Comparison of ENCODE assay signal across 19 cellular contexts in the genomic region with DNA sequence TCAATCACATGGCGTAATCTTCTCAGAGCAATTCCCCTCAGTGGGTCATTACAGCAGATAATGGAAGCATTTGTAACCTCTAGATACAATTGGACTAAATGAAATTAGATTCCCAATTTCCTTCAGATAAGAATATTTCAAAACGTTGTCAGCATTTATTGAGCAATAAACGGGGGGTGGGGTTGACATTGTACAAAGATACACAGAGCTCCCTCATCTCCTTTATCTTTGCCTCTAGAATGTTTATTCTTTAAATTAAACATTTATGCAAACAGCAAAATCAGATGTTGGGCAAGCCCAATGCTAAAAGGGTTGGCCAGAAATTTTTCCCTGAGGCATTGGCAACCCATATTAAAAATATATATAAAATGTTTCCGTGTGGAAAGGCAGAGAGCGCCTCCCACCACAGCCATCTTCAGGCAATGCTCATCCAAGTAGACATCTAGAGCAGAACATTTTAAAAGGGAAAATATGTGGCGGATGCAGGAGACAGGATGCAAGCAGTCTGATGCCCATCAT.
DNase-seq lines count a peak whose midpoint lies in the region; ATAC-seq and TF ChIP-seq lines count a peak whose summit lies in the region.
"Had no signal": no experiment of that assay in that cellular context is flagged by ENCODE, and none has a peak within 500 bp of the region (broad histone marks: within the 10 kb centered on the region; RNA-seq: fewer than 3 reads in every experiment).

No MANE protein-coding gene starts in this region.

- no peak for TF ChIP-seq CTCF in MCF 10A (IDR thresholded peaks at IDR 0.05; ENCODE audit: unreplicated experiment)

- POLR2A ChIA-PET in MCF 10A (lab: Yijun Ruan, JAX) = no interaction called here

- H3K4me3 Mint-ChIP-seq in MCF 10A (ENCODE audit: unreplicated experiment) = no peak overlapping the region
- H3K4me3 Mint-ChIP-seq: CD4-positive, alpha-beta T cell; H9; HFFc6; T-helper 1 cell treated with Interleukin-12 subunit alpha and Interleukin-12 subunit beta and Interleukin-4 antibody, amounts not matched to agents 30 μg/mL and 1 μg/mL, for 36 hours had no signal

- no peaks in the 10 kb centered on the region for H3K4me1 Mint-ChIP-seq in MCF 10A (ENCODE audit: insufficient read depth, unreplicated experiment)
- H3K4me1 Mint-ChIP-seq: H9 had no signal

- no peaks in the 10 kb centered on the region for H3K36me3 Mint-ChIP-seq in MCF 10A (ENCODE audit: insufficient read depth, unreplicated experiment)

- DNase-seq in T47D (ENCODE audit: low read depth in 1 of 2, low spot score in 1 of 2) (peak; percentile 8 to 96), MCF 10A (ENCODE audit: unreplicated experiment) (no peak), NCI-H2227 treated with DMSO at 0.1 percent for 48 hours (lab: John Stamatoyannopoulos, UW) (peak; percentile 88), NCI-H748 (lab: John Stamatoyannopoulos, UW; ENCODE audit: unreplicated experiment) (no peak)
- no peak for DNase-seq in stimulated activated CD4-positive, alpha-beta T cell treated with anti-CD3 and anti-CD28 coated beads, Interleukin-2, amount 100 ng/mL, for 24 hours
- DNase-seq: CD4-positive, alpha-beta T cell; GM23248; H9; HFFc6; Kasumi-1; MG63; NCI-H1694 treated with DMSO at 0.1 percent for 48 hours; NCI-H2081; NCI-H524; NCI-H774; SW 1271 had no signal

- intact Hi-C loops in MCF 10A (cut with micrococcal nuclease) = loop anchor here (10.0 kb wide), 1 partner anchor 74 kb away; no protein-coding TSS in a partner anchor

- CTCF ChIA-PET in MCF 10A (lab: Yijun Ruan, JAX) = interaction anchor here (0.6 to 1.2 kb wide), 2 partner anchors 23 to 1210 kb away, joined by 3 read pairs; no protein-coding TSS in a partner anchor

- H3K9me3 Mint-ChIP-seq in MCF 10A (ENCODE audit: unreplicated experiment) = no peaks in the 10 kb centered on the region
- H3K9me3 Mint-ChIP-seq: H9; HFFc6; T-helper 1 cell treated with Interleukin-12 subunit alpha and Interleukin-12 subunit beta and Interleukin-4 antibody, amounts not matched to agents 30 μg/mL and 1 μg/mL, for 36 hours had no signal

- H3K27me3 Mint-ChIP-seq in MCF 10A (ENCODE audit: insufficient read depth, unreplicated experiment) = no peaks in the 10 kb centered on the region
- H3K27me3 Mint-ChIP-seq: CD4-positive, alpha-beta T cell had no signal

- ATAC-seq in SK-N-SH treated with all-trans-retinoic acid at 6 μM for 48 hours (no peak), GM18520 (IDR thresholded peaks at IDR 0.05; ENCODE audit: unreplicated experiment) (no peak)

- H3K27ac Mint-ChIP-seq in MCF 10A (ENCODE audit: low read depth, unreplicated experiment) = no peak overlapping the region
- H3K27ac Mint-ChIP-seq: CD4-positive, alpha-beta T cell; H9; HFFc6; T-helper 1 cell treated with Interleukin-12 subunit alpha and Interleukin-12 subunit beta and Interleukin-4 antibody, amounts not matched to agents 30 μg/mL and 1 μg/mL, for 36 hours had no signal

- in situ Hi-C loops in T47D (cut with HindIII; ENCODE audit: low pct_unique_long_range_greater_than_20kb, low sequenced_read_pairs) = no loop called here

- BruUV-seq in MCF 10A (replicated peaks; lab: Mats Ljungman, UMichigan) = no TSS peak

TF ChIP-seq in SK-N-SH treated with all-trans-retinoic acid at 6 μM for 48 hours, 23 proteins besides CTCF, POLR2A, EP300 and RAD21:
- TF ChIP-seq ISL1 (CRISPR knock-in tag; IDR thresholded peaks at IDR 0.05) (peak; percentile 59), BACH2 (CRISPR knock-in tag; IDR thresholded peaks at IDR 0.05; ENCODE audit: borderline replicate concordance) (no peak), TCF4 (CRISPR knock-in tag; IDR thresholded peaks at IDR 0.05; ENCODE audit: borderline replicate concordance) (peak; percentile 25; the same call in 1 of the 2 replicates)

Comparison
In these comparisons a context has a peak if more than half of its experiments do, and no peak if none do; other contexts are left out.
1. DNase-seq: peak in T47D (2 of 2) and NCI-H2227 treated with DMSO at 0.1 percent for 48 hours (single experiment); none in MCF 10A (single experiment), NCI-H748 (single experiment) and stimulated activated CD4-positive, alpha-beta T cell treated with anti-CD3 and anti-CD28 coated beads, Interleukin-2, amount 100 ng/mL, for 24 hours (0 of 2).